ENCODE assay signal across 14 cellular contexts in the genomic region with DNA sequence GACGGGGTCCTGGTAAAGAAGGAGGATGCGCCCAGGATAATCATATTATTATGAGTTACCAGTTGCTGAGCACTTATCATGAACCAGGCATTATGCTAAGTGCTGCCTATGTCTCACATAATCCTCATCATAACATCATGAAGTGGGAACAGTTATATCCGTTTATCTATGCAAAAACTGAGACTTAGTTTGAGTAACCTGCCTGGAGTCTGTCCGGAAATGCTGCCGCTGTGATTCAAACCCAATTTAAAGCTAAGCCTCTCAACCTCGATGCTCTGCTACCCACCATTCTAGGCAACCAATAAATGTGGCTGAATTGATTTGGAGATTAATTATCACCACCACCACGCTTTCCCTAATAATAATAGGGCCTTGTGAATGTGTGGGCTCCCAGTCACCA.
DNase-seq lines count a peak whose midpoint lies in the region; ATAC-seq and TF ChIP-seq lines count a peak whose summit lies in the region.
"Had no signal": no experiment of that assay in that cellular context is flagged by ENCODE, and none has a peak within 500 bp of the region (broad histone marks: within the 10 kb centered on the region; RNA-seq: fewer than 3 reads in every experiment).

No MANE protein-coding gene starts in this region.

- no peaks in the 10 kb centered on the region for H3K36me3 ChIP-seq in heart left ventricle
- no peaks in the 10 kb centered on the region for H3K36me3 ChIP-seq in OCI-LY3 (replicated peaks; ENCODE audit: low read depth, low read length)
- no peaks in the 10 kb centered on the region for H3K36me3 ChIP-seq in thyroid gland
- H3K36me3 ChIP-seq: BLaER1 treated with 17β-estradiol and CSF1 and Interleukin-3, amounts not matched to agents 10 nM and 100 nM had no signal

- H3K27me3 ChIP-seq in heart left ventricle (peaks cover 0 to 15% (median 0%) of the 10 kb centered on the region in 9 donors), OCI-LY3 (ENCODE audit: low read depth, low read length) (0 out of 2 replicates have a peak, but pooled peaks cover 6% of the 10 kb centered on the region), thyroid gland (no peaks in the 10 kb centered on the region)
- H3K27me3 ChIP-seq: BLaER1 treated with 17β-estradiol and CSF1 and Interleukin-3, amounts not matched to agents 10 nM and 100 nM had no signal

- peak overlapping the region; percentile 95 for H3K4me2 ChIP-seq in OCI-LY3 (ENCODE audit: low read length)
- H3K4me2 ChIP-seq: GM23338 had no signal

- ATAC-seq in heart left ventricle (no peak), Right ventricle myocardium superior (ENCODE audit: poor library complexity) (no peak)
- ATAC-seq: GM23338 had no signal

- peak overlapping the region; percentile 44; the same call in 1 of the 2 replicates for H3K9ac ChIP-seq in OCI-LY3 (ENCODE audit: low read length)
- H3K9ac ChIP-seq: BLaER1 treated with 17β-estradiol and CSF1 and Interleukin-3, amounts not matched to agents 10 nM and 100 nM had no signal

- 92 to 97% (median 95%) methylated on average over 7 of the region's 7 CpGs for WGBS in heart left ventricle, 4 donors
- 95 to 97% methylated on average over 7 of the region's 7 CpGs for WGBS in thyroid gland, 2 donors

- no peaks in the 10 kb centered on the region for H3K79me2 ChIP-seq in OCI-LY3 (ENCODE audit: low read length)

- TF ChIP-seq CTCF in heart left ventricle (IDR thresholded peaks at IDR 0.05) (no peak), OCI-LY3 (IDR thresholded peaks at IDR 0.05; ENCODE audit: low read depth, low read length) (no peak), thyroid gland (IDR thresholded peaks at IDR 0.05) (no peak)

- H3K4me1 ChIP-seq in heart left ventricle: peaks cover 0 to 29% (median 17%) of the 10 kb centered on the region in 12 donors
- peaks cover 63% of the 10 kb centered on the region for H3K4me1 ChIP-seq in OCI-LY3 (ENCODE audit: low read length)
- peaks cover 26 to 36% of the 10 kb centered on the region in 2 donors for H3K4me1 ChIP-seq in thyroid gland

- H3K9me3 ChIP-seq in heart left ventricle (no peaks in the 10 kb centered on the region), OCI-LY3 (ENCODE audit: insufficient read depth, low read length) (no peaks in the 10 kb centered on the region), thyroid gland (no peaks in the 10 kb centered on the region)
- H3K9me3 ChIP-seq: BLaER1 treated with 17β-estradiol and CSF1 and Interleukin-3, amounts not matched to agents 10 nM and 100 nM had no signal

- no peak for TF ChIP-seq POLR2A in heart left ventricle (IDR thresholded peaks at IDR 0.05)
- TF ChIP-seq POLR2A in thyroid gland (IDR thresholded peaks at IDR 0.05): no peak

- 0 out of 2 replicates have a peak overlapping the region, but pooled peaks have one; percentile 36 for H2AFZ ChIP-seq in OCI-LY3 (ENCODE audit: low read depth, low read length)
- H2AFZ ChIP-seq: GM23338 had no signal

- H3K27ac ChIP-seq in heart left ventricle (peak overlapping the region in 9 of 12 donors; percentile 50 to 88 (median 82)), OCI-LY3 (ENCODE audit: low read length) (peak overlapping the region; percentile 38), thyroid gland (peak overlapping the region in 2 of 3 donors; percentile 72 to 76)
- H3K27ac ChIP-seq: 22Rv1; BLaER1 treated with 17β-estradiol and CSF1 and Interleukin-3, amounts not matched to agents 10 nM and 100 nM had no signal

- DNase-seq in heart left ventricle: no peak
- no peak for DNase-seq in Right ventricle myocardium superior
- peak; percentile 40 to 82 for DNase-seq in NCI-H524 (lab: John Stamatoyannopoulos, UW)
- DNase-seq in thyroid gland: no peak
- DNase-seq in head of caudate nucleus: no peak
- DNase-seq in AG08396 (ENCODE audit: low spot score): no peak
- DNase-seq in NCI-H446 treated with DMSO at 0.1 percent for 48 hours (lab: John Stamatoyannopoulos, UW): no peak
- DNase-seq: CD4-positive, CD25-positive, alpha-beta regulatory T cell; H9; IMR-90 had no signal

- H4K20me1 ChIP-seq in OCI-LY3 (ENCODE audit: insufficient read depth, low read length): no peaks in the 10 kb centered on the region
- H4K20me1 ChIP-seq: BLaER1 treated with 17β-estradiol and CSF1 and Interleukin-3, amounts not matched to agents 10 nM and 100 nM had no signal

- no peak overlapping the region for H3K4me3 ChIP-seq in heart left ventricle
- peak overlapping the region; percentile 45 for H3K4me3 ChIP-seq in OCI-LY3 (ENCODE audit: low read length)
- H3K4me3 ChIP-seq in thyroid gland (replicated peaks in 1 of 3): no peak overlapping the region
- H3K4me3 ChIP-seq: BLaER1 treated with 17β-estradiol and CSF1 and Interleukin-3, amounts not matched to agents 10 nM and 100 nM; GM23338 had no signal

- intact Hi-C loops in heart left ventricle (cut with DNase I): loop anchor here in 6 of 10 donors (5.0 to 10.0 kb wide), 3 partner anchors 98 to 258 kb away; no protein-coding TSS in a partner anchor
- intact Hi-C loops in Right ventricle myocardium superior (cut with DNase I): no loop called here
- intact Hi-C loops in thyroid gland (cut with DNase I): loop anchor here (5.0 kb wide), 1 partner anchor 101 kb away; no protein-coding TSS in a partner anchor
- intact Hi-C loops in head of caudate nucleus (cut with DNase I): no loop called here

Comparison
In these comparisons a context has a peak if more than half of its experiments do, and no peak if none do; other contexts are left out.
1. intact Hi-C loops: an anchor here in heart left ventricle (5.0 to 10.0 kb wide) and thyroid gland (5.0 kb wide); none called in Right ventricle myocardium superior and head of caudate nucleus.
2. DNase-seq: peak in NCI-H524 (2 of 2); none in heart left ventricle (0 of 5), Right ventricle myocardium superior (single experiment), thyroid gland (0 of 2), head of caudate nucleus (0 of 42), AG08396 (single experiment) and NCI-H446 treated with DMSO at 0.1 percent for 48 hours (single experiment).
3. Peak in every context shown above with its lines, with median percentiles within 50 percentile points of each other: H3K27ac ChIP-seq.